9 cellular contexts compared by ENCODE assay signal in genomic region chr1:229579101-229579651, GRCh38. TPM values are rescaled to one million over a fixed set of nuclear protein-coding genes. Genes with fewer than 3 reads are reported as not detected.
DNase-seq lines count a peak whose midpoint lies in the region; ATAC-seq and TF ChIP-seq lines count a peak whose summit lies in the region.
"Had no signal": no experiment of that assay in that cellular context is flagged by ENCODE, and none has a peak within 500 bp of the region (broad histone marks: within the 10 kb centered on the region; RNA-seq: fewer than 3 reads in every experiment).

No MANE protein-coding gene starts in this region.

- H2AFZ ChIP-seq in PC-9, result no peak overlapping the region

- H3K9me2 ChIP-seq in PC-9 (ENCODE audit: insufficient read depth), result no peaks in the 10 kb centered on the region

- DNase-seq in A673 (ENCODE audit: low spot score), result peak; percentile 70
- DNase-seq in HL-60 (ENCODE audit: low read depth in 1 of 2, low spot score in 1 of 2), result peak in 1 of 2 experiments; percentile 60
- no peak for DNase-seq in PC-9
- no peak for DNase-seq in stimulated activated CD4-positive, alpha-beta T cell treated with anti-CD3 and anti-CD28 coated beads, Interleukin-4, amount 100 ng/mL, for 4 hours
- DNase-seq in activated T-cell treated with anti-CD3 and anti-CD28 coated beads, Interleukin-2, amount 50 U/mL, for 4 hours, result no peak

- intact Hi-C loops in A673 (cut with micrococcal nuclease; ENCODE audit: unreplicated experiment) (no loop called here), PC-9 (cut with micrococcal nuclease; ENCODE audit: unreplicated experiment) (no loop called here)

- BruUV-seq in A673 (replicated peaks; lab: Mats Ljungman, UMichigan), result no TSS peak
- BruUV-seq in PC-9 (replicated peaks; lab: Mats Ljungman, UMichigan), result no TSS peak

- H3K4me1 ChIP-seq in A673 (ENCODE audit: insufficient read depth, low read length, poor library complexity, severe bottlenecking) (peaks cover 12% of the 10 kb centered on the region), PC-9 (replicated peaks; ENCODE audit: insufficient read depth) (peaks cover 5% of the 10 kb centered on the region; the same call in 1 of the 2 replicates), neutrophil (ENCODE audit: control insufficient read depth in 1 of 2, insufficient read depth in 1 of 2, low read depth in 1 of 2, low read length in 1 of 2) (peaks cover 17 to 20% of the 10 kb centered on the region in 2 experiments)

- H3K27me3 ChIP-seq in A673 (replicated peaks; ENCODE audit: insufficient read depth, low read depth, low read length, poor library complexity), result no peaks in the 10 kb centered on the region
- H3K27me3 ChIP-seq in HL-60 (ENCODE audit: insufficient read depth, poor library complexity, severe bottlenecking), result no peaks in the 10 kb centered on the region
- H3K27me3 ChIP-seq in PC-9 (ENCODE audit: insufficient read depth, low read depth), result no peaks in the 10 kb centered on the region
- H3K27me3 ChIP-seq in neutrophil, result no peaks in the 10 kb centered on the region

- peak overlapping the region; percentile 14; the same call in 1 of the 2 replicates for H3K4me2 ChIP-seq in PC-9

- H3K4me3 ChIP-seq in A673 (ENCODE audit: low read depth, low read length, poor library complexity, severe bottlenecking), result peak overlapping the region; percentile 13
- H3K4me3 ChIP-seq in HL-60 (replicated peaks; ENCODE audit: insufficient read depth, low read length), result peak overlapping the region; percentile 29
- H3K4me3 ChIP-seq in PC-9, result no peak overlapping the region
- H3K4me3 ChIP-seq in neutrophil (ENCODE audit: low read depth in 1 of 2, low read length in 1 of 2), result no peak overlapping the region

- H3K27ac ChIP-seq in A673 (ENCODE audit: low read depth, low read length, poor library complexity, severe bottlenecking) (no peak overlapping the region), HL-60 (replicated peaks) (peak overlapping the region; percentile 32), PC-9 (no peak overlapping the region), neutrophil (peak overlapping the region; percentile 35)
- H3K27ac ChIP-seq: C4-2B had no signal

- H3F3A ChIP-seq in PC-9 (ENCODE audit: insufficient read depth, low read depth), result no peaks in the 10 kb centered on the region

- CTCF ChIA-PET in A673 (lab: Charles Lee), result interaction anchor here (0.8 kb wide), 1 partner anchor 20 kb away, joined by 3 read pairs; the partner anchor contains the start of gene ABCB10
- CTCF ChIA-PET in PC-9 (lab: Charles Lee), result no interaction called here

- H3K27me3 Mint-ChIP-seq in activated T-cell treated with anti-CD3 and anti-CD28 coated beads, Interleukin-2, amount 50 U/mL, for 4 hours (ENCODE audit: low read depth), result peaks cover 6% of the 10 kb centered on the region

- no peaks in the 10 kb centered on the region for H3K36me3 Mint-ChIP-seq in activated T-cell treated with anti-CD3 and anti-CD28 coated beads, Interleukin-2, amount 50 U/mL, for 4 hours (ENCODE audit: insufficient read depth)

- H3K4me3 Mint-ChIP-seq in activated T-cell treated with anti-CD3 and anti-CD28 coated beads, Interleukin-2, amount 50 U/mL, for 4 hours, result no peak overlapping the region

- ATAC-seq in GM19372 (IDR thresholded peaks at IDR 0.05; ENCODE audit: low read depth, unreplicated experiment) (peak; percentile 79), esophagus mucosa (peak; percentile 42)
- ATAC-seq in activated T-cell treated with anti-CD3 and anti-CD28 coated beads, Interleukin-2, amount 50 U/mL, for 4 hours, result no peak

- H3K36me3 ChIP-seq in A673 (ENCODE audit: insufficient read depth, low read length, poor library complexity, severe bottlenecking) (no peaks in the 10 kb centered on the region), PC-9 (ENCODE audit: low read depth) (no peaks in the 10 kb centered on the region), neutrophil (no peaks in the 10 kb centered on the region)

- POLR2A ChIA-PET in A673 (lab: Charles Lee; ENCODE audit: low non-redundant PET) (interaction anchor here (0.6 kb wide), 1 partner anchor 646 kb away, joined by 3 read pairs; no protein-coding TSS in a partner anchor), PC-9 (lab: Charles Lee; ENCODE audit: unreplicated experiment) (no interaction called here)

- no peaks in the 10 kb centered on the region for H3K9me3 Mint-ChIP-seq in activated T-cell treated with anti-CD3 and anti-CD28 coated beads, Interleukin-2, amount 50 U/mL, for 4 hours

- no peaks in the 10 kb centered on the region for H4K20me1 ChIP-seq in PC-9 (ENCODE audit: insufficient read depth)

- H3K9me3 ChIP-seq in A673 (ENCODE audit: low read depth, low read length, poor library complexity, severe bottlenecking) (no peaks in the 10 kb centered on the region), PC-9 (ENCODE audit: insufficient read depth, low read depth) (no peaks in the 10 kb centered on the region), neutrophil (no peaks in the 10 kb centered on the region)

- no peaks in the 10 kb centered on the region for H3K79me2 ChIP-seq in PC-9 (ENCODE audit: low read depth)

- H3K4me1 Mint-ChIP-seq in activated T-cell treated with anti-CD3 and anti-CD28 coated beads, Interleukin-2, amount 50 U/mL, for 4 hours (ENCODE audit: low read depth), result peaks cover 5% of the 10 kb centered on the region

- TF ChIP-seq CTCF in A673 (conservative IDR thresholded peaks at IDR 0.05; ENCODE audit: low read depth, low read length) (no peak), HL-60 (IDR thresholded peaks at IDR 0.05; ENCODE audit: insufficient read depth, low read length) (no peak), PC-9 (conservative IDR thresholded peaks at IDR 0.05) (no peak), neutrophil (IDR thresholded peaks at IDR 0.05) (no peak)

RNA-seq across cellular contexts. Expression of gene ABCB10, which starts 20.7 kb away (rescaled TPM):
- total RNA-seq in A673 (2021), result 20.0 and 23.3 TPM in 2 replicates
- total RNA-seq in PC-9 (2021), result 9.4 and 12.1 TPM in 2 replicates
- 11.3 TPM for total RNA-seq in esophagus mucosa
- total RNA-seq in activated T-cell treated with anti-CD3 and anti-CD28 coated beads, Interleukin-2, amount 50 U/mL, for 4 hours, result 10 to 100 TPM; 16.4 to 19.1 (median 16.7) TPM

RNA-seq across cellular contexts. Expression of gene TAF5L, which starts 46.7 kb away (rescaled TPM):
- 27.8 and 33.4 TPM in 2 replicates for total RNA-seq in A673 (2021)
- 12.1 and 16.4 TPM in 2 replicates for total RNA-seq in PC-9 (2021)
- 11.6 TPM for total RNA-seq in esophagus mucosa
- total RNA-seq in activated T-cell treated with anti-CD3 and anti-CD28 coated beads, Interleukin-2, amount 50 U/mL, for 4 hours, result 10 to 100 TPM; 27.8 to 32.6 (median 29.6) TPM

RNA-seq across cellular contexts. Expression of gene URB2, which starts 46.9 kb away (rescaled TPM):
- total RNA-seq in A673 (2021) (26.2 and 33.3 TPM in 2 replicates), PC-9 (2021) (6.6 and 7.7 TPM in 2 replicates), esophagus mucosa (6.3 TPM)
- 10 to 100 TPM; 47.1 to 55.6 (median 53.8) TPM for total RNA-seq in activated T-cell treated with anti-CD3 and anti-CD28 coated beads, Interleukin-2, amount 50 U/mL, for 4 hours

Comparison
In these comparisons a context has a peak if more than half of its experiments do, and no peak if none do; other contexts are left out.
1. H3K27ac ChIP-seq: peak in HL-60 (single experiment) and neutrophil (single experiment); none in A673 (single experiment) and PC-9 (single experiment).
2. H3K4me3 ChIP-seq: peak in A673 (single experiment) and HL-60 (single experiment); none in PC-9 (single experiment) and neutrophil (0 of 2).
3. ATAC-seq: peak in GM19372 (single experiment) and esophagus mucosa (single experiment); none in activated T-cell treated with anti-CD3 and anti-CD28 coated beads, Interleukin-2, amount 50 U/mL, for 4 hours (0 of 2).